8 cellular contexts compared by ENCODE assay signal in the genomic region with DNA sequence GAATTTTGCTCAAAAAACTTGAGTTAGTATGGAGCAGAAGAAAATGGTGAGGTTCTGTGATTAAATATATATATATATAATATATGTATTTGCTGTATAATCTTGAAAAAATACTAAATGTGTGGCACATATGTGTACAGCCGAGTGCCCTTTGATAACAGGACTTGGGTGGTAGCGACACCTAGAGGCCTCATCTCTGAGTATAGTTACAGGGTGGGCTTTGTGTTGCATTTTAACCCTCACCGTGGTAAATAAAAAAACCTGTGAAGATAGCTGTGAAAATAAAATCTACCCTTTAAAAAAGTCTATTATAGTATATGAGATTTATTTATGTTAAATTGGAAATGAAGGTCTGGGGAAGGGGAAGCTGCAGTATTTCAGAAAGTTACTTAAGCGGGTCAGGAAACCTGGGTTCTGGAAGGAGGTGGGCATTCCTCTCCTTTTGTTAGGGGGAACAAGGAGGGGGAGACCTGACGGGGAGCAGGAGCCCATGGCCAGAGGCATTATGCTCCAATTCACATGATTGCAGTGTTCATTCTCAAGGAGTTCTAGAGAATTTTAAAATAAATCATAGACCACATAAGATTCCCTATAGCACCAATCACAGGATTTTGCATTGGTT.
DNase-seq lines count a peak whose midpoint lies in the region; ATAC-seq and TF ChIP-seq lines count a peak whose summit lies in the region.

No MANE protein-coding gene starts in this region.

- no peak for DNase-seq in AG09319 (ENCODE audit: extremely low read depth, low read depth)
- peak; percentile 17 for DNase-seq in GM13977 (ENCODE audit: low spot score)
- peak; percentile 64 for DNase-seq in PC-3
- DNase-seq in activated naive CD8-positive, alpha-beta T cell treated with anti-CD3 and anti-CD28 coated beads for 36 hours: peak; percentile 44
- no peak for DNase-seq in left ventricle myocardium superior
- DNase-seq in stimulated activated CD4-positive, alpha-beta T cell treated with anti-CD3 and anti-CD28 coated beads, Interleukin-1b, Interleukin-23, amount 100 ng/mL, for 24 hours (ENCODE audit: low read depth in 4 of 4, low spot score in 1 of 4): peak in 3 of 4 experiments; percentile 9 to 16 (median 15)
- no peak for DNase-seq in lower leg skin (ENCODE audit: low spot score in 2 of 2)

- no peak overlapping the region for H3K27ac Mint-ChIP-seq in activated naive CD8-positive, alpha-beta T cell treated with anti-CD3 and anti-CD28 coated beads for 36 hours

- H3K27me3 ChIP-seq in PC-3 (ENCODE audit: low read length): no peaks in the 10 kb centered on the region

- H3K4me3 ChIP-seq in PC-3 (ENCODE audit: low read length) (no peak overlapping the region), lower leg skin (ENCODE audit: low read depth, poor library complexity, severe bottlenecking) (no peak overlapping the region)

- peaks cover 20% of the 10 kb centered on the region for H3K4me1 Mint-ChIP-seq in activated naive CD8-positive, alpha-beta T cell treated with anti-CD3 and anti-CD28 coated beads for 36 hours

- TF ChIP-seq CTCF in AG09319 (IDR thresholded peaks at IDR 0.05; ENCODE audit: low read depth, low read length): peak; percentile 65
- TF ChIP-seq CTCF in GM13977 (IDR thresholded peaks at IDR 0.05; ENCODE audit: extremely low read depth, insufficient read depth, missing control alignments): peak; percentile 73
- TF ChIP-seq CTCF in PC-3 (conservative IDR thresholded peaks at IDR 0.05; ENCODE audit: low read depth, low read length): peak; percentile 66
- no peak for TF ChIP-seq CTCF in lower leg skin (IDR thresholded peaks at IDR 0.05)

- H3K27me3 Mint-ChIP-seq in activated naive CD8-positive, alpha-beta T cell treated with anti-CD3 and anti-CD28 coated beads for 36 hours: no peaks in the 10 kb centered on the region

- WGBS in lower leg skin, 2 donors: 30 to 35% methylated on average over 5 of the region's 5 CpGs

- H3K27ac ChIP-seq in PC-3 (ENCODE audit: low read length): no peak overlapping the region

- BruUV-seq in PC-3 (replicated peaks; lab: Mats Ljungman, UMichigan): no TSS peak

- no peaks in the 10 kb centered on the region for H3K9me3 Mint-ChIP-seq in activated naive CD8-positive, alpha-beta T cell treated with anti-CD3 and anti-CD28 coated beads for 36 hours

- no peaks in the 10 kb centered on the region for H3F3A ChIP-seq in PC-3 (ENCODE audit: low read length, unreplicated experiment)

- in situ Hi-C loops in GM13977 (cut with MboI; ENCODE audit: low pct_unique_long_range_greater_than_20kb, low sequenced_read_pairs, unreplicated experiment): loop anchor here (25.0 kb wide), 1 partner anchor 602 kb away; no protein-coding TSS in a partner anchor

- no peak overlapping the region for H3K4me2 ChIP-seq in PC-3 (ENCODE audit: low read length)

- H3K4me1 ChIP-seq in PC-3 (ENCODE audit: insufficient read depth, low read length): no peaks in the 10 kb centered on the region

- CTCF ChIA-PET in PC-3 (lab: Charles Lee): no interaction called here

- no peak overlapping the region for H2AFZ ChIP-seq in PC-3 (ENCODE audit: low read length)

- H4K20me1 ChIP-seq in PC-3 (ENCODE audit: low read length): no peaks in the 10 kb centered on the region

- no peaks in the 10 kb centered on the region for H3K9me3 ChIP-seq in PC-3 (ENCODE audit: low read length)

- intact Hi-C loops in PC-3 (cut with micrococcal nuclease): loop anchor here (1.0 kb wide), 1 partner anchor 144 kb away; no protein-coding TSS in a partner anchor
- intact Hi-C loops in left ventricle myocardium superior (cut with micrococcal nuclease): loop anchor here (5.0 kb wide), 1 partner anchor 142 kb away; no protein-coding TSS in a partner anchor
- intact Hi-C loops in lower leg skin (cut with DNase I; ENCODE audit: low total_unique reads): loop anchor here (5.0 kb wide), 1 partner anchor 1468 kb away; no protein-coding TSS in a partner anchor

- H3K9me2 ChIP-seq in PC-3 (replicated peaks; ENCODE audit: low read length): no peaks in the 10 kb centered on the region

- TF ChIP-seq POLR2A in lower leg skin (IDR thresholded peaks at IDR 0.05): no peak

- no peaks in the 10 kb centered on the region for H3K79me2 ChIP-seq in PC-3 (ENCODE audit: low read length)

- POLR2A ChIA-PET in PC-3 (lab: Charles Lee; ENCODE audit: unreplicated experiment): no interaction called here

- H3K4me3 Mint-ChIP-seq in activated naive CD8-positive, alpha-beta T cell treated with anti-CD3 and anti-CD28 coated beads for 36 hours: no peak overlapping the region

- ATAC-seq in HG03280 (IDR thresholded peaks at IDR 0.05; ENCODE audit: unreplicated experiment) (peak; percentile 74), PC-3 (peak; percentile 74; the same call in 1 of the 2 replicates), left ventricle myocardium superior (peak; percentile 67)

- H3K9ac ChIP-seq in PC-3 (ENCODE audit: low read length): no peak overlapping the region

- H3K36me3 Mint-ChIP-seq in activated naive CD8-positive, alpha-beta T cell treated with anti-CD3 and anti-CD28 coated beads for 36 hours: no peaks in the 10 kb centered on the region

- no peaks in the 10 kb centered on the region for H3K36me3 ChIP-seq in PC-3 (ENCODE audit: low read depth, low read length)

Comparison
In these comparisons a context has a peak if more than half of its experiments do, and no peak if none do; other contexts are left out.
1. DNase-seq: peak in GM13977 (single experiment), PC-3 (single experiment), activated naive CD8-positive, alpha-beta T cell treated with anti-CD3 and anti-CD28 coated beads for 36 hours (single experiment) and stimulated activated CD4-positive, alpha-beta T cell treated with anti-CD3 and anti-CD28 coated beads, Interleukin-1b, Interleukin-23, amount 100 ng/mL, for 24 hours (3 of 4); none in AG09319 (single experiment), left ventricle myocardium superior (single experiment) and lower leg skin (0 of 2).
2. CTCF ChIP-seq: peak in AG09319 (single experiment), GM13977 (single experiment) and PC-3 (single experiment); none in lower leg skin (0 of 3).
3. Peak in every context shown above with its lines, with median percentiles within 50 percentile points of each other: ATAC-seq.